In genomic region chr2:10013651-10014417, GRCh38 we compare ENCODE assay signal across 7 cellular contexts. TPM values are rescaled to one million over a fixed set of nuclear protein-coding genes. Genes with fewer than 3 reads are reported as not detected.
DNase-seq lines count a peak whose midpoint lies in the region; FAIRE-seq and TF ChIP-seq lines count a peak whose summit lies in the region.
"Not testable (repeated sequence)": the region's sequence is repeated elsewhere in the genome, so short reads cannot be mapped to it uniquely, and the experiment has no call there.

No MANE protein-coding gene starts in this region.

- not testable (repeated sequence) for H2BK15ac ChIP-seq in neuronal stem cell (ENCODE audit: low read length)

- POLR2A ChIA-PET in HEK293 (lab: Yijun Ruan, JAX): not testable (repeated sequence)

- peak overlapping the region; percentile 8 for H3K14ac ChIP-seq in neuronal stem cell (ENCODE audit: low read length)

- H3K4me1 ChIP-seq in HEK293 (ENCODE audit: control insufficient read depth, insufficient read depth, low read length); keratinocyte (ENCODE audit: control insufficient read depth, extremely low read depth, insufficient read depth, low read length); neuronal stem cell (ENCODE audit: control insufficient read depth in 2 of 2, insufficient read depth in 1 of 2, low read depth in 1 of 2, low read length in 2 of 2): not testable (repeated sequence)
- H3K4me1 ChIP-seq in sigmoid colon: peaks cover 0 to 20% (median 18%) of the 10 kb centered on the region in 4 donors

- intact Hi-C loops in sigmoid colon (cut with DNase I): not testable (repeated sequence)

- not testable (repeated sequence) for H3K4me3 ChIP-seq in HEK293 (ENCODE audit: low read depth, low read length); bronchial epithelial cell (ENCODE audit: low read depth, low read length); keratinocyte (ENCODE audit: control insufficient read depth in 2 of 3, extremely low read depth in 1 of 3, insufficient read depth in 2 of 3, low read depth in 1 of 3, low read length in 3 of 3); sigmoid colon
- H3K4me3 ChIP-seq in neuronal stem cell (ENCODE audit: low read length in 2 of 2): peak overlapping the region in 1 of 2 donors; percentile 23

- H3K4me2 ChIP-seq in keratinocyte (ENCODE audit: control insufficient read depth, extremely low read depth, insufficient read depth, low read depth, low read length); neuronal stem cell (ENCODE audit: insufficient read depth, low read length, poor library complexity, severe bottlenecking): not testable (repeated sequence)

- H3K9me1 ChIP-seq in keratinocyte (ENCODE audit: control insufficient read depth, extremely low read depth, insufficient read depth, low read length): not testable (repeated sequence)

- not testable (repeated sequence) for H4K91ac ChIP-seq in neuronal stem cell (ENCODE audit: low read depth, low read length, poor library complexity)

- not testable (repeated sequence) for TF ChIP-seq EP300 in sigmoid colon (IDR thresholded peaks at IDR 0.05)

- FAIRE-seq in bronchial epithelial cell (lab: Jason Lieb, UNC): peak; percentile 91
- FAIRE-seq in keratinocyte (lab: Jason Lieb, UNC): not testable (repeated sequence)

- not testable (repeated sequence) for H3K9me3 ChIP-seq in HEK293 (ENCODE audit: control insufficient read depth, insufficient read depth, low read depth, low read length); neuronal stem cell (replicated peaks in 1 of 2; ENCODE audit: control insufficient read depth in 2 of 2, insufficient read depth in 1 of 2, low read depth in 1 of 2, low read length in 2 of 2); sigmoid colon
- H3K9me3 ChIP-seq in keratinocyte (ENCODE audit: control insufficient read depth, low read depth, low read length): peaks cover 19% of the 10 kb centered on the region

- H3K27ac ChIP-seq in HEK293 (ENCODE audit: extremely low read depth, low read depth, low read length); neuronal stem cell (replicated peaks; ENCODE audit: low read length); sigmoid colon: not testable (repeated sequence)
- H3K27ac ChIP-seq in keratinocyte (ENCODE audit: control insufficient read depth, insufficient read depth, low read length): peak overlapping the region; percentile 43

- H3K36me3 ChIP-seq in HEK293 (ENCODE audit: control insufficient read depth in 2 of 2, insufficient read depth in 1 of 2, low read length in 2 of 2); bronchial epithelial cell (ENCODE audit: control insufficient read depth, insufficient read depth, low read length); keratinocyte (ENCODE audit: control insufficient read depth in 2 of 2, extremely low read depth in 1 of 2, insufficient read depth in 2 of 2, low read length in 2 of 2); neuronal stem cell (replicated peaks in 1 of 2; ENCODE audit: control insufficient read depth in 2 of 2, insufficient read depth in 2 of 2, low read length in 2 of 2); sigmoid colon: not testable (repeated sequence)

- WGBS in neuronal stem cell (ENCODE audit: extremely low coverage in 2 of 2, insufficient read length in 2 of 2, insufficient replicate concordance in 1 of 2), 2 donors: no CpG with 5 or more reads among the region's 43 CpGs
- WGBS in sigmoid colon, 2 donors: 96 to 97% methylated on average over 43 of the region's 43 CpGs

- not testable (repeated sequence) for H2BK5ac ChIP-seq in neuronal stem cell (ENCODE audit: low read length)

- peak overlapping the region; percentile 22 for H2BK12ac ChIP-seq in neuronal stem cell (ENCODE audit: low read length)

- H3K79me2 ChIP-seq in keratinocyte (ENCODE audit: control insufficient read depth, insufficient read depth, low read length): not testable (repeated sequence)

- not testable (repeated sequence) for H4K8ac ChIP-seq in neuronal stem cell (ENCODE audit: low read depth, low read length)

- not testable (repeated sequence) for H4K20me1 ChIP-seq in keratinocyte (ENCODE audit: control insufficient read depth, extremely low read depth, insufficient read depth, low read length)

- DNase-seq in NCI-H1930 (lab: John Stamatoyannopoulos, UW) (peak; percentile 72 to 87), SW480 (ENCODE audit: low spot score) (peak; percentile 74), sigmoid colon (peak; percentile 60)
- DNase-seq in bronchial epithelial cell (ENCODE audit: low read depth); keratinocyte (ENCODE audit: low read depth, low spot score); neuronal stem cell (ENCODE audit: low spot score): not testable (repeated sequence)

- not testable (repeated sequence) for TF ChIP-seq POLR2A in sigmoid colon (IDR thresholded peaks at IDR 0.05)

- H3K4ac ChIP-seq in neuronal stem cell (ENCODE audit: low read length): not testable (repeated sequence)

- not testable (repeated sequence) for H2AK5ac ChIP-seq in neuronal stem cell (ENCODE audit: low read depth, low read length)

- peaks cover 11% of the 10 kb centered on the region for H3K79me1 ChIP-seq in neuronal stem cell (ENCODE audit: low read depth, low read length)

- not testable (repeated sequence) for H2AFZ ChIP-seq in keratinocyte (ENCODE audit: control insufficient read depth, low read length); neuronal stem cell (ENCODE audit: low read length)

- not testable (repeated sequence) for H3K27me3 ChIP-seq in bronchial epithelial cell (ENCODE audit: control insufficient read depth, insufficient read depth, low read length); keratinocyte (ENCODE audit: control insufficient read depth, extremely low read depth, insufficient read depth, low read length); sigmoid colon
- H3K27me3 ChIP-seq in neuronal stem cell (ENCODE audit: control insufficient read depth in 3 of 3, insufficient read depth in 3 of 3, low read depth in 1 of 3, low read length in 3 of 3): peaks cover 0 to 10% (median 0%) of the 10 kb centered on the region in 3 experiments

- TF ChIP-seq CTCF in HEK293 (tag by site-specific recombination; IDR thresholded peaks at IDR 0.05); bronchial epithelial cell (IDR thresholded peaks at IDR 0.05; ENCODE audit: insufficient read depth, low read length, severe bottlenecking); keratinocyte (optimal IDR thresholded peaks at IDR 0.05 in 1 of 3, IDR thresholded peaks at IDR 0.05 in 1 of 3, conservative IDR thresholded peaks at IDR 0.05 in 1 of 3; ENCODE audit: extremely low read depth in 1 of 3, insufficient read depth in 2 of 3, low read length in 3 of 3); sigmoid colon (IDR thresholded peaks at IDR 0.05): not testable (repeated sequence)

- not testable (repeated sequence) for H3K9ac ChIP-seq in keratinocyte (ENCODE audit: control insufficient read depth, extremely low read depth, insufficient read depth, low read length); neuronal stem cell (ENCODE audit: low read depth, low read length, poor library complexity)

- H3K18ac ChIP-seq in neuronal stem cell (ENCODE audit: low read length): peak overlapping the region; percentile 19

- H3K23ac ChIP-seq in neuronal stem cell (ENCODE audit: low read depth, low read length, poor library complexity): peak overlapping the region; percentile 80

- CTCF ChIA-PET in HEK293 (lab: Yijun Ruan, JAX): not testable (repeated sequence)

- H2BK120ac ChIP-seq in neuronal stem cell (ENCODE audit: low read depth, low read length): not testable (repeated sequence)

- dilution Hi-C loops in keratinocyte (cut with MboI; ENCODE audit: extremely low pct_ligation_motif_present, low sequenced_read_pairs): not testable (repeated sequence)

TF ChIP-seq in HEK293, 187 proteins besides CTCF, POLR2A, EP300 and RAD21:
- TF ChIP-seq KLF17 (tag by site-specific recombination; IDR thresholded peaks at IDR 0.05): peak; percentile 66; the same call in 1 of the 2 replicates

RNA-seq across cellular contexts. Expression of gene KLF11, which starts 29.5 kb away (rescaled TPM):
- total RNA-seq in bronchial epithelial cell: 5.6 and 6.6 TPM in 2 replicates
- 6.1 to 7.0 TPM (median 6.6 TPM) in 3 replicates for polyA plus RNA-seq in keratinocyte
- polyA plus RNA-seq in keratinocyte (2011; ENCODE audit: low read depth): 4.3 TPM
- 3.7 and 5.2 TPM in 2 replicates for polyA plus RNA-seq in keratinocyte (2011; cell fraction: cytosol; rRNA removed)
- polyA plus RNA-seq in keratinocyte (2011; cell fraction: nucleus; rRNA removed): 5.0 and 5.8 TPM in 2 replicates
- polyA plus RNA-seq in keratinocyte (2012; ENCODE audit: low replicate concordance): 2.7 and 7.4 TPM in 2 replicates
- 6.7 to 17.2 TPM (median 10.8 TPM) in 3 replicates for polyA minus RNA-seq in keratinocyte
- polyA minus RNA-seq in keratinocyte (2011; cell fraction: cytosol; rRNA and poly(A)+ RNA removed): 6.3 TPM
- polyA minus RNA-seq in keratinocyte (2011; cell fraction: nucleus; rRNA and poly(A)+ RNA removed): 3.1 and 5.7 TPM in 2 replicates
- polyA plus RNA-seq in neuronal stem cell (2013, experiment 1 of 2): 3.0 TPM
- polyA plus RNA-seq in neuronal stem cell (2013, experiment 2 of 2): 2.9 TPM
- 10 to 100 TPM; 18.5 to 41.3 (median 29.7) TPM for total RNA-seq in sigmoid colon
- polyA plus RNA-seq in sigmoid colon: 1 to 10 TPM; 3.9 to 7.2 (median 5.8) TPM
